ENCODE assay signal across 1 cellular context in the genomic region with DNA sequence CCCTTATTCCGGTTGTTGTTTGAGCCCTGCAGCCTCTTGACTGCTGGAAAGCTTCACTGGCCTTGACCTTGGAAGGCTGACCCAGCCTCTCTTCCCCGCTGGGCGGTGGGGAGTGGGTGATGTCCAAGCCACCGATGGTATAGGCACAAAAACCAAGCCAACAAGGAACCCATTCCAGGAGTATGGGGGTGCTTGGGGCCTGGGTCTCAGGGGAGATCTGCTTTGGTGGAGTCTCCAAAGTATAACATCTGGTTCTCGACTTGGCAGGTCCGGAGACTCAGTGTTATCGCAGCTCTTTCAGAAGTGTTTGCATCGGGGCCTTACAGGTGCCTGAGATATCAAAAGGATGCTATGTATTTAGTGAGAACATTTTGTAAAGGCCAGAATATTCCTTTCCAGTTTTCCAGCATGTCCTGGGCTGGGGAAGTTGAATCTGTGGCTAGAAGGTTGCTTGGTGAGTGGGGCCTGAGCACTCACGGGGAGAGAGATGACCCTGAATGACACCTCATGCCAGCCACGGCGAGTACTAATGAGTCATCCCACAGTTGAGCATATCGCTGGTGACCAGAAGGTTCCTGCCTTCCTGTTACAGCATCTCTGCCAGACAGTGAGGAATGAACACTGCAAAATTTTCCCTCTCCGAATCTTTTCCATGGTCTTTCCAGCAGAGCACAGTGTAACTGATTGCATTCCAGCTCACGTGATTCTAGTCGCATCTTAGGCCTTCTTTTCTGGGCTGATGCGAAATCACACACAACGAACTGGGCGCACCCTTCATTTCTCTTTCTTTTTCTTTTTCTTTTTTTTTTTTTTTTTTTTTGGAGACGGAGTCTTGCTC.
TF ChIP-seq lines count a peak whose summit lies in the region.

No MANE protein-coding gene starts in this region.

TF ChIP-seq in K562, 482 proteins besides CTCF, POLR2A, EP300 and RAD21 (continued from another document and continues in another):
- TF ChIP-seq GTF2B (IDR thresholded peaks at IDR 0.05; ENCODE audit: extremely low read depth, insufficient read length) (no peak), SRSF7 (optimal IDR thresholded peaks at IDR 0.05; ENCODE audit: low read depth, low read length) (no peak), HINFP (tag; conservative IDR thresholded peaks at IDR 0.05; ENCODE audit: low read depth) (peak; percentile 48; the same call in 1 of the 2 replicates), RHOXF2B (CRISPR knock-in tag; conservative IDR thresholded peaks at IDR 0.05) (no peak), HCFC1 (IDR thresholded peaks at IDR 0.05; ENCODE audit: low read depth, low read length) (peak; percentile 37; the same call in 1 of the 2 replicates), ZEB2 (IDR thresholded peaks at IDR 0.05) (peak; percentile 82), BRF1 (IDR thresholded peaks at IDR 0.05; ENCODE audit: borderline replicate concordance, extremely low read depth, insufficient read length) (no peak), ZNF3 (CRISPR knock-in tag; IDR thresholded peaks at IDR 0.05) (no peak), KAT7 (CRISPR knock-in tag; IDR thresholded peaks at IDR 0.05; ENCODE audit: borderline replicate concordance) (peak; percentile 62; the same call in 1 of the 2 replicates), ZNF609 (CRISPR knock-in tag; IDR thresholded peaks at IDR 0.05; ENCODE audit: borderline replicate concordance) (no peak), GATA2 (CRISPR knock-in tag; IDR thresholded peaks at IDR 0.05) (peak; percentile 78), ZNF445 (CRISPR knock-in tag; IDR thresholded peaks at IDR 0.05; ENCODE audit: low read depth) (no peak), SMAD3 (CRISPR knock-in tag; conservative IDR thresholded peaks at IDR 0.05) (no peak), ZNF263 (CRISPR knock-in tag; IDR thresholded peaks at IDR 0.05; ENCODE audit: borderline replicate concordance) (peak; percentile 36; the same call in 1 of the 2 replicates), ARID1B (IDR thresholded peaks at IDR 0.05) (peak; percentile 99), HDAC6 (IDR thresholded peaks at IDR 0.05; ENCODE audit: low read depth, low read length) (no peak), POLR2AphosphoS2 (IDR thresholded peaks at IDR 0.05; ENCODE audit: low read length) (no peak), XRCC5 (IDR thresholded peaks at IDR 0.05; ENCODE audit: low read depth, low read length) (no peak; the same call in 1 of the 2 replicates), TRIM28 (IDR thresholded peaks at IDR 0.05) (peak; percentile 79; the same call in 1 of the 2 replicates), BCLAF1 (IDR thresholded peaks at IDR 0.05; ENCODE audit: borderline replicate concordance in 1 of 2, control insufficient read depth in 1 of 2, low read depth in 2 of 2, low read length in 1 of 2) (0 out of 4 replicates have a peak, but pooled peaks of 1 of the 2 experiments have one; percentile 44), E2F3 (CRISPR knock-in tag; IDR thresholded peaks at IDR 0.05) (no peak; the same call in 1 of the 2 replicates), GABPB2 (CRISPR knock-in tag; conservative IDR thresholded peaks at IDR 0.05) (no peak), YY1 (IDR thresholded peaks at IDR 0.05; ENCODE audit: borderline replicate concordance in 1 of 3, control insufficient read depth in 1 of 3, extremely low read depth in 1 of 3, insufficient read depth in 3 of 3, insufficient read length in 1 of 3, insufficient replicate concordance in 2 of 3, low read depth in 1 of 3, low read length in 2 of 3) (peak in 1 of 3 experiments; percentile 23), JUND (IDR thresholded peaks at IDR 0.05; ENCODE audit: borderline replicate concordance, low read depth, low read length) (peak; percentile 100), JUND (tag; IDR thresholded peaks at IDR 0.05; ENCODE audit: borderline replicate concordance, low read depth, low read length) (peak; percentile 100), GTF2E2 (tag; IDR thresholded peaks at IDR 0.05) (no peak; the same call in none of the 2 replicates), NFE2L1 (tag; IDR thresholded peaks at IDR 0.05; ENCODE audit: borderline replicate concordance, low read depth) (no peak; the same call in 1 of the 2 replicates), FOXM1 (IDR thresholded peaks at IDR 0.05; ENCODE audit: low read depth) (peak; percentile 86), FOXM1 (CRISPR knock-in tag; IDR thresholded peaks at IDR 0.05; ENCODE audit: low read depth) (no peak), TCF3 (CRISPR knock-in tag; IDR thresholded peaks at IDR 0.05) (peak; percentile 98), MIER1 (IDR thresholded peaks at IDR 0.05; ENCODE audit: low read depth) (0 out of 2 replicates have a peak, but pooled peaks have one; percentile 26), DEAF1 (CRISPR knock-in tag; IDR thresholded peaks at IDR 0.05) (peak; percentile 23; the same call in 1 of the 2 replicates), TEAD1 (CRISPR knock-in tag; IDR thresholded peaks at IDR 0.05) (peak; percentile 86 to 94; a peak in 3 of 4 replicates), ZNF444 (CRISPR knock-in tag; IDR thresholded peaks at IDR 0.05) (no peak), ERF (CRISPR knock-in tag; IDR thresholded peaks at IDR 0.05) (peak; percentile 82), SIRT6 (IDR thresholded peaks at IDR 0.05; ENCODE audit: low read depth, low read length) (no peak), ZNF146 (CRISPR knock-in tag; IDR thresholded peaks at IDR 0.05; ENCODE audit: unreplicated experiment) (no peak)
- TF ChIP-seq, protein P1, sequence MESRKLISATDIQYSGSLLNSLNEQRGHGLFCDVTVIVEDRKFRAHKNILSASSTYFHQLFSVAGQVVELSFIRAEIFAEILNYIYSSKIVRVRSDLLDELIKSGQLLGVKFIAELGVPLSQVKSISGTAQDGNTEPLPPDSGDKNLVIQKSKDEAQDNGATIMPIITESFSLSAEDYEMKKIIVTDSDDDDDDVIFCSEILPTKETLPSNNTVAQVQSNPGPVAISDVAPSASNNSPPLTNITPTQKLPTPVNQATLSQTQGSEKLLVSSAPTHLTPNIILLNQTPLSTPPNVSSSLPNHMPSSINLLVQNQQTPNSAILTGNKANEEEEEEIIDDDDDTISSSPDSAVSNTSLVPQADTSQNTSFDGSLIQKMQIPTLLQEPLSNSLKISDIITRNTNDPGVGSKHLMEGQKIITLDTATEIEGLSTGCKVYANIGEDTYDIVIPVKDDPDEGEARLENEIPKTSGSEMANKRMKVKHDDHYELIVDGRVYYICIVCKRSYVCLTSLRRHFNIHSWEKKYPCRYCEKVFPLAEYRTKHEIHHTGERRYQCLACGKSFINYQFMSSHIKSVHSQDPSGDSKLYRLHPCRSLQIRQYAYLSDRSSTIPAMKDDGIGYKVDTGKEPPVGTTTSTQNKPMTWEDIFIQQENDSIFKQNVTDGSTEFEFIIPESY (CRISPR knock-in tag; IDR thresholded peaks at IDR 0.05): no peak; the same call in 1 of the 2 replicates
- TF ChIP-seq, protein P2, sequence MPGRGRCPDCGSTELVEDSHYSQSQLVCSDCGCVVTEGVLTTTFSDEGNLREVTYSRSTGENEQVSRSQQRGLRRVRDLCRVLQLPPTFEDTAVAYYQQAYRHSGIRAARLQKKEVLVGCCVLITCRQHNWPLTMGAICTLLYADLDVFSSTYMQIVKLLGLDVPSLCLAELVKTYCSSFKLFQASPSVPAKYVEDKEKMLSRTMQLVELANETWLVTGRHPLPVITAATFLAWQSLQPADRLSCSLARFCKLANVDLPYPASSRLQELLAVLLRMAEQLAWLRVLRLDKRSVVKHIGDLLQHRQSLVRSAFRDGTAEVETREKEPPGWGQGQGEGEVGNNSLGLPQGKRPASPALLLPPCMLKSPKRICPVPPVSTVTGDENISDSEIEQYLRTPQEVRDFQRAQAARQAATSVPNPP (IDR thresholded peaks at IDR 0.05; ENCODE audit: borderline replicate concordance, insufficient read depth, insufficient read length): no peak
- TF ChIP-seq, protein P3, sequence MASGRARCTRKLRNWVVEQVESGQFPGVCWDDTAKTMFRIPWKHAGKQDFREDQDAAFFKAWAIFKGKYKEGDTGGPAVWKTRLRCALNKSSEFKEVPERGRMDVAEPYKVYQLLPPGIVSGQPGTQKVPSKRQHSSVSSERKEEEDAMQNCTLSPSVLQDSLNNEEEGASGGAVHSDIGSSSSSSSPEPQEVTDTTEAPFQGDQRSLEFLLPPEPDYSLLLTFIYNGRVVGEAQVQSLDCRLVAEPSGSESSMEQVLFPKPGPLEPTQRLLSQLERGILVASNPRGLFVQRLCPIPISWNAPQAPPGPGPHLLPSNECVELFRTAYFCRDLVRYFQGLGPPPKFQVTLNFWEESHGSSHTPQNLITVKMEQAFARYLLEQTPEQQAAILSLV (tag; IDR thresholded peaks at IDR 0.05): peak; percentile 13; the same call in 1 of the 2 replicates
- TF ChIP-seq, protein P4, sequence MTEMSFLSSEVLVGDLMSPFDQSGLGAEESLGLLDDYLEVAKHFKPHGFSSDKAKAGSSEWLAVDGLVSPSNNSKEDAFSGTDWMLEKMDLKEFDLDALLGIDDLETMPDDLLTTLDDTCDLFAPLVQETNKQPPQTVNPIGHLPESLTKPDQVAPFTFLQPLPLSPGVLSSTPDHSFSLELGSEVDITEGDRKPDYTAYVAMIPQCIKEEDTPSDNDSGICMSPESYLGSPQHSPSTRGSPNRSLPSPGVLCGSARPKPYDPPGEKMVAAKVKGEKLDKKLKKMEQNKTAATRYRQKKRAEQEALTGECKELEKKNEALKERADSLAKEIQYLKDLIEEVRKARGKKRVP (CRISPR knock-in tag; IDR thresholded peaks at IDR 0.05): no peak
